ENCODE assay signal across 1 cellular context in genomic region chr2:120150040-120150482, GRCh38.
TF ChIP-seq lines count a peak whose summit lies in the region.

No MANE protein-coding gene starts in this region.

TF ChIP-seq in HepG2, 621 proteins besides CTCF, POLR2A, EP300 and RAD21 (continued from another document):
- TF ChIP-seq SMC3 (IDR thresholded peaks at IDR 0.05; ENCODE audit: low read length) = peak; percentile 35; the same call in 1 of the 2 replicates
- peak; percentile 86; the same call in 1 of the 2 replicates for TF ChIP-seq CHD4 (IDR thresholded peaks at IDR 0.05; ENCODE audit: borderline replicate concordance, low read length)
- no peak for TF ChIP-seq ZKSCAN5 (CRISPR knock-in tag; IDR thresholded peaks at IDR 0.05)
- TF ChIP-seq, protein P1, sequence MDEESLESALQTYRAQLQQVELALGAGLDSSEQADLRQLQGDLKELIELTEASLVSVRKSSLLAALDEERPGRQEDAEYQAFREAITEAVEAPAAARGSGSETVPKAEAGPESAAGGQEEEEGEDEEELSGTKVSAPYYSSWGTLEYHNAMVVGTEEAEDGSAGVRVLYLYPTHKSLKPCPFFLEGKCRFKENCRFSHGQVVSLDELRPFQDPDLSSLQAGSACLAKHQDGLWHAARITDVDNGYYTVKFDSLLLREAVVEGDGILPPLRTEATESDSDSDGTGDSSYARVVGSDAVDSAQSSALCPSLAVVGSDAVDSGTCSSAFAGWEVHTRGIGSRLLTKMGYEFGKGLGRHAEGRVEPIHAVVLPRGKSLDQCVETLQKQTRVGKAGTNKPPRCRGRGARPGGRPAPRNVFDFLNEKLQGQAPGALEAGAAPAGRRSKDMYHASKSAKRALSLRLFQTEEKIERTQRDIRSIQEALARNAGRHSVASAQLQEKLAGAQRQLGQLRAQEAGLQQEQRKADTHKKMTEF (CRISPR knock-in tag; IDR thresholded peaks at IDR 0.05) = peak; percentile 60; the same call in 1 of the 2 replicates
- peak; percentile 75 for TF ChIP-seq PAXIP1 (CRISPR knock-in tag; conservative IDR thresholded peaks at IDR 0.05)
- peak; percentile 62; the same call in 1 of the 2 replicates for TF ChIP-seq RCOR2 (CRISPR knock-in tag; IDR thresholded peaks at IDR 0.05)
- TF ChIP-seq ZMYM2 (CRISPR knock-in tag; IDR thresholded peaks at IDR 0.05) = peak; percentile 60; the same call in 1 of the 2 replicates
- TF ChIP-seq, protein P2, sequence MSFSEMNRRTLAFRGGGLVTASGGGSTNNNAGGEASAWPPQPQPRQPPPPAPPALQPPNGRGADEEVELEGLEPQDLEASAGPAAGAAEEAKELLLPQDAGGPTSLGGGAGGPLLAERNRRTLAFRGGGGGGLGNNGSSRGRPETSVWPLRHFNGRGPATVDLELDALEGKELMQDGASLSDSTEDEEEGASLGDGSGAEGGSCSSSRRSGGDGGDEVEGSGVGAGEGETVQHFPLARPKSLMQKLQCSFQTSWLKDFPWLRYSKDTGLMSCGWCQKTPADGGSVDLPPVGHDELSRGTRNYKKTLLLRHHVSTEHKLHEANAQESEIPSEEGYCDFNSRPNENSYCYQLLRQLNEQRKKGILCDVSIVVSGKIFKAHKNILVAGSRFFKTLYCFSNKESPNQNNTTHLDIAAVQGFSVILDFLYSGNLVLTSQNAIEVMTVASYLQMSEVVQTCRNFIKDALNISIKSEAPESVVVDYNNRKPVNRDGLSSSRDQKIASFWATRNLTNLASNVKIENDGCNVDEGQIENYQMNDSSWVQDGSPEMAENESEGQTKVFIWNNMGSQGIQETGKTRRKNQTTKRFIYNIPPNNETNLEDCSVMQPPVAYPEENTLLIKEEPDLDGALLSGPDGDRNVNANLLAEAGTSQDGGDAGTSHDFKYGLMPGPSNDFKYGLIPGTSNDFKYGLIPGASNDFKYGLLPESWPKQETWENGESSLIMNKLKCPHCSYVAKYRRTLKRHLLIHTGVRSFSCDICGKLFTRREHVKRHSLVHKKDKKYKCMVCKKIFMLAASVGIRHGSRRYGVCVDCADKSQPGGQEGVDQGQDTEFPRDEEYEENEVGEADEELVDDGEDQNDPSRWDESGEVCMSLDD (CRISPR knock-in tag; IDR thresholded peaks at IDR 0.05; ENCODE audit: borderline replicate concordance) = no peak
- TF ChIP-seq ZNF644 (CRISPR knock-in tag; IDR thresholded peaks at IDR 0.05; ENCODE audit: low read depth) = peak; percentile 61
- TF ChIP-seq SIX4 (CRISPR knock-in tag; IDR thresholded peaks at IDR 0.05) = 0 out of 2 replicates have a peak, but pooled peaks have one; percentile 45
- 0 out of 2 replicates have a peak, but pooled peaks have one; percentile 44 for TF ChIP-seq ZNF331 (CRISPR knock-in tag; IDR thresholded peaks at IDR 0.05)
- no peak for TF ChIP-seq ZKSCAN1 (IDR thresholded peaks at IDR 0.05; ENCODE audit: low read length)
- no peak for TF ChIP-seq TOE1 (CRISPR knock-in tag; IDR thresholded peaks at IDR 0.05)
- TF ChIP-seq ZMYM4 (CRISPR knock-in tag; IDR thresholded peaks at IDR 0.05) = peak; percentile 19; the same call in 1 of the 2 replicates
- TF ChIP-seq ISL2 (CRISPR knock-in tag; IDR thresholded peaks at IDR 0.05) = peak; percentile 78
- no peak for TF ChIP-seq ZNF724P (CRISPR knock-in tag; IDR thresholded peaks at IDR 0.05; ENCODE audit: borderline replicate concordance)
- 0 out of 2 replicates have a peak, but pooled peaks have one; percentile 30 for TF ChIP-seq MEIS2 (CRISPR knock-in tag; IDR thresholded peaks at IDR 0.05)
- TF ChIP-seq, protein P3, sequence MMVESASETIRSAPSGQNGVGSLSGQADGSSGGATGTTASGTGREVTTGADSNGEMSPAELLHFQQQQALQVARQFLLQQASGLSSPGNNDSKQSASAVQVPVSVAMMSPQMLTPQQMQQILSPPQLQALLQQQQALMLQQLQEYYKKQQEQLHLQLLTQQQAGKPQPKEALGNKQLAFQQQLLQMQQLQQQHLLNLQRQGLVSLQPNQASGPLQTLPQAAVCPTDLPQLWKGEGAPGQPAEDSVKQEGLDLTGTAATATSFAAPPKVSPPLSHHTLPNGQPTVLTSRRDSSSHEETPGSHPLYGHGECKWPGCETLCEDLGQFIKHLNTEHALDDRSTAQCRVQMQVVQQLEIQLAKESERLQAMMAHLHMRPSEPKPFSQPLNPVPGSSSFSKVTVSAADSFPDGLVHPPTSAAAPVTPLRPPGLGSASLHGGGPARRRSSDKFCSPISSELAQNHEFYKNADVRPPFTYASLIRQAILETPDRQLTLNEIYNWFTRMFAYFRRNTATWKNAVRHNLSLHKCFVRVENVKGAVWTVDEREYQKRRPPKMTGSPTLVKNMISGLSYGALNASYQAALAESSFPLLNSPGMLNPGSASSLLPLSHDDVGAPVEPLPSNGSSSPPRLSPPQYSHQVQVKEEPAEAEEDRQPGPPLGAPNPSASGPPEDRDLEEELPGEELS (CRISPR knock-in tag; IDR thresholded peaks at IDR 0.05) = 0 out of 2 replicates have a peak, but pooled peaks have one; percentile 14
- TF ChIP-seq ZNF12 (CRISPR knock-in tag; IDR thresholded peaks at IDR 0.05) = 0 out of 2 replicates have a peak, but pooled peaks have one; percentile 34
- TF ChIP-seq SAFB2 (CRISPR knock-in tag; IDR thresholded peaks at IDR 0.05; ENCODE audit: borderline replicate concordance, low read depth) = no peak
- peak; percentile 35; the same call in 1 of the 2 replicates for TF ChIP-seq FOXK1 (CRISPR knock-in tag; IDR thresholded peaks at IDR 0.05; ENCODE audit: borderline replicate concordance, low read depth)
- TF ChIP-seq, protein P4, sequence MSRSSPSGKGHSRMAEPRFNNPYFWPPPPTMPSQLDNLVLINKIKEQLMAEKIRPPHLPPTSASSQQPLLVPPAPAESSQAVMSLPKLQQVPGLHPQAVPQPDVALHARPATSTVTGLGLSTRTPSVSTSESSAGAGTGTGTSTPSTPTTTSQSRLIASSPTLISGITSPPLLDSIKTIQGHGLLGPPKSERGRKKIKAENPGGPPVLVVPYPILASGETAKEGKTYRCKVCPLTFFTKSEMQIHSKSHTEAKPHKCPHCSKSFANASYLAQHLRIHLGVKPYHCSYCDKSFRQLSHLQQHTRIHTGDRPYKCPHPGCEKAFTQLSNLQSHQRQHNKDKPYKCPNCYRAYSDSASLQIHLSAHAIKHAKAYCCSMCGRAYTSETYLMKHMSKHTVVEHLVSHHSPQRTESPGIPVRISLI (CRISPR knock-in tag; IDR thresholded peaks at IDR 0.05; ENCODE audit: borderline replicate concordance) = peak; percentile 89
- TF ChIP-seq, protein P5, sequence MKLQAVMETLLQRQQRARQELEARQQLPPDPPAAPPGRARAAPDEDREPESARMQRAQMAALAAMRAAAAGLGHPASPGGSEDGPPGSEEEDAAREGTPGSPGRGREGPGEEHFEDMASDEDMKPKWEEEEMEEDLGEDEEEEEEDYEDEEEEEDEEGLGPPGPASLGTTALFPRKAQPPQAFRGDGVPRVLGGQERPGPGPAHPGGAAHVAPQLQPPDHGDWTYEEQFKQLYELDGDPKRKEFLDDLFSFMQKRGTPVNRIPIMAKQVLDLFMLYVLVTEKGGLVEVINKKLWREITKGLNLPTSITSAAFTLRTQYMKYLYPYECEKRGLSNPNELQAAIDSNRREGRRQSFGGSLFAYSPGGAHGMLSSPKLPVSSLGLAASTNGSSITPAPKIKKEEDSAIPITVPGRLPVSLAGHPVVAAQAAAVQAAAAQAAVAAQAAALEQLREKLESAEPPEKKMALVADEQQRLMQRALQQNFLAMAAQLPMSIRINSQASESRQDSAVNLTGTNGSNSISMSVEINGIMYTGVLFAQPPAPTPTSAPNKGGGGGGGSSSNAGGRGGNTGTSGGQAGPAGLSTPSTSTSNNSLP (IDR thresholded peaks at IDR 0.05; ENCODE audit: low read depth, low read length) = peak; percentile 72
- peak; percentile 67 for TF ChIP-seq NCOA2 (CRISPR knock-in tag; IDR thresholded peaks at IDR 0.05)
- peak; percentile 70; the same call in 1 of the 2 replicates for TF ChIP-seq ZNF460 (CRISPR knock-in tag; IDR thresholded peaks at IDR 0.05; ENCODE audit: borderline replicate concordance)
- TF ChIP-seq BATF2 (CRISPR knock-in tag; IDR thresholded peaks at IDR 0.05) = no peak
